9 cellular contexts compared by ENCODE assay signal in genomic region chr13:77898097-77898496, GRCh38. TPM values are rescaled to one million over a fixed set of nuclear protein-coding genes. Genes with fewer than 3 reads are reported as not detected.
DNase-seq lines count a peak whose midpoint lies in the region; ATAC-seq and TF ChIP-seq lines count a peak whose summit lies in the region.
"Had no signal": no experiment of that assay in that cellular context is flagged by ENCODE, and none has a peak within 500 bp of the region (broad histone marks: within the 10 kb centered on the region; RNA-seq: fewer than 3 reads in every experiment).

No MANE protein-coding gene starts in this region.

- ATAC-seq in GM19328 (IDR thresholded peaks at IDR 0.05; ENCODE audit: unreplicated experiment) (peak; percentile 96), HG02938 (IDR thresholded peaks at IDR 0.05; ENCODE audit: unreplicated experiment) (peak; percentile 97), WTC11 (no peak)

- H3K9ac ChIP-seq in skeletal muscle satellite cell (ENCODE audit: low read depth, low read length): peak overlapping the region; percentile 62

- POLR2A ChIA-PET in WTC11 (lab: Charles Lee): no interaction called here

- H3K27me3 Mint-ChIP-seq in WTC11 (ENCODE audit: low read depth): no peaks in the 10 kb centered on the region

- no peaks in the 10 kb centered on the region for H3K36me3 ChIP-seq in skeletal muscle satellite cell (ENCODE audit: insufficient read depth, low read length)

- no peak for DNase-seq in WTC11 (ENCODE audit: low spot score)
- no peak for DNase-seq in NCI-H345 (lab: John Stamatoyannopoulos, UW)
- no peak for DNase-seq in iPS-NIHi7 (ENCODE audit: extremely low spot score)
- no peak for DNase-seq in anterior cingulate cortex (lab: John Stamatoyannopoulos, UW)
- no peak for DNase-seq in KG1 (lab: John Stamatoyannopoulos, UW)
- DNase-seq: NCI-H526 had no signal

- H3K4me1 Mint-ChIP-seq in WTC11: peaks cover 22% of the 10 kb centered on the region

- H3K9me3 ChIP-seq in skeletal muscle satellite cell (replicated peaks; ENCODE audit: low read length): no peaks in the 10 kb centered on the region

- H3K9me3 Mint-ChIP-seq in WTC11: peaks cover 8% of the 10 kb centered on the region

- peak overlapping the region; percentile 74 for H3K4me2 ChIP-seq in skeletal muscle satellite cell (ENCODE audit: low read length)

- H3K4me3 ChIP-seq in skeletal muscle satellite cell (ENCODE audit: low read length): peak overlapping the region; percentile 26

- TF ChIP-seq CTCF in WTC11 (IDR thresholded peaks at IDR 0.05): no peak

- H3K27me3 ChIP-seq in skeletal muscle satellite cell (ENCODE audit: control insufficient read depth, insufficient read depth, low read length): no peaks in the 10 kb centered on the region

- H3K4me3 Mint-ChIP-seq in WTC11: no peak overlapping the region

- H3K27ac Mint-ChIP-seq in WTC11: peak overlapping the region; percentile 76

- CTCF ChIA-PET in WTC11 (lab: Charles Lee): interaction anchor here (1.0 kb wide), 1 partner anchor 223 kb away, joined by 5 read pairs; no protein-coding TSS in a partner anchor

- H3K36me3 Mint-ChIP-seq in WTC11: peaks cover 53% of the 10 kb centered on the region

- H3K4me1 ChIP-seq in skeletal muscle satellite cell (ENCODE audit: control insufficient read depth, insufficient read depth, low read length): peaks cover 20% of the 10 kb centered on the region

TF ChIP-seq in WTC11, 78 proteins besides CTCF, POLR2A, EP300 and RAD21:
- TF ChIP-seq SOX15 (CRISPR knock-in tag; IDR thresholded peaks at IDR 0.05): no peak
- TF ChIP-seq ZNF671 (CRISPR knock-in tag; IDR thresholded peaks at IDR 0.05): no peak
- TF ChIP-seq MXD4 (CRISPR knock-in tag; IDR thresholded peaks at IDR 0.05; ENCODE audit: borderline replicate concordance): no peak
- TF ChIP-seq, protein P1, sequence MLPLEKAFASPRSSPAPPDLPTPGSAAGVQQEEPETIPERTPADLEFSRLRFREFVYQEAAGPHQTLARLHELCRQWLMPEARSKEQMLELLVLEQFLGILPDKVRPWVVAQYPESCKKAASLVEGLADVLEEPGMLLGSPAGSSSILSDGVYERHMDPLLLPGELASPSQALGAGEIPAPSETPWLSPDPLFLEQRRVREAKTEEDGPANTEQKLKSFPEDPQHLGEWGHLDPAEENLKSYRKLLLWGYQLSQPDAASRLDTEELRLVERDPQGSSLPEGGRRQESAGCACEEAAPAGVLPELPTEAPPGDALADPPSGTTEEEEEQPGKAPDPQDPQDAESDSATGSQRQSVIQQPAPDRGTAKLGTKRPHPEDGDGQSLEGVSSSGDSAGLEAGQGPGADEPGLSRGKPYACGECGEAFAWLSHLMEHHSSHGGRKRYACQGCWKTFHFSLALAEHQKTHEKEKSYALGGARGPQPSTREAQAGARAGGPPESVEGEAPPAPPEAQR (CRISPR knock-in tag; IDR thresholded peaks at IDR 0.05): no peak
- TF ChIP-seq ZNF219 (CRISPR knock-in tag; IDR thresholded peaks at IDR 0.05; ENCODE audit: borderline replicate concordance): no peak
- TF ChIP-seq CDX4 (CRISPR knock-in tag; IDR thresholded peaks at IDR 0.05; ENCODE audit: borderline replicate concordance): no peak
- TF ChIP-seq NR2C2 (CRISPR knock-in tag; IDR thresholded peaks at IDR 0.05): no peak

RNA-seq across cellular contexts. Expression of gene EDNRB, which starts 20.5 kb away (rescaled TPM):
- total RNA-seq in WTC11 (2021): 55.8 to 142 TPM (median 142 TPM) in 3 replicates
- total RNA-seq in skeletal muscle satellite cell (2012; rRNA removed): 6.3 and 12.9 TPM in 2 replicates
